In the genomic region with DNA sequence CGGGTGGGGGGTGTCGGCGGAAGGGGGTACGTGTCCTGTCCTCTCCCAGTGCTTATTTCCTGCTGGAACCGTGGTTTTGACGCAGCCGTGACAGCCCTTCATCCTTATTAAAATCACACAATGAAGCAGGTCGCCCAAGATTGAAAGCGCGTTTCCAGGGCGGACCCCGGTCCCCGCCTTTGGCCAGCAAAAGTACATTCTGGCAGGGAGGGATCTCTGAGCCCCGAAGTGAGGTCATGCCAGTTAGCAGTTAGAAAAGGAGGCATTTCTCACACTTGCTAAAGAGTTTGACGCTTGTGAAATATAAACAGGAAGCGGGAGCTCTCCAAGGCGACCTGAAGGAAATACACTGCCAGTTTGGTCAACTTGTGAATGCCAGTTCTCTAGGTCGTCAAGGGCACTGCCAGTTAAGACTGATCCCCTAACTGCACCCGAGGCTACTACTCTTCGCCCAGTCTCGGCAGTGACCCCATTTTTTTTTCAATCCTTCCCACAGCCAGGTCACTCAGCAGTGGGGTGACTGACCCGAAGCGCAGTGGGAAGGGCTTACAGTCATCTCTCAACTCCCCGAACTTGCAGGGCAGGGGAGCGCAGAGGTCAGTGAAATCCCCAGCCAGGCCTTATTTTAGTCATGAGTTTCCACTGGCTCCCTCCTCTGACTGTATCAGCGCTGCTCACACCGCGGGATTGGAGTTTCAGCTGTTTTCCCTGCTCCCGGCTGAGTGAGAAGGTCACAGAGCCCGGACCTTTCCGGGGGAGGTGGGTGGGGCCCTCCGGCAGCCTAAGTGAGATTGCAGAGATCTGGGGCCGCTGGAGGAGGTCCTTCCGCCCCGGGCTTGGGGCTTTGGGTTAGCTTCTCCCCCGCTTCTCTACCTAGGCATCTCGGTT, we compare ENCODE assay signal across 8 cellular contexts. TPM values are rescaled to one million over a fixed set of nuclear protein-coding genes. Genes with fewer than 3 reads are reported as not detected.
DNase-seq lines count a peak whose midpoint lies in the region; ATAC-seq and FAIRE-seq lines count a peak whose summit lies in the region.

No MANE protein-coding gene starts in this region.

- H3K4me1 Mint-ChIP-seq in activated T-cell treated with anti-CD3 and anti-CD28 coated beads, Interleukin-2, amount 50 U/mL, for 24 hours (ENCODE audit: low read depth): peaks cover 50% of the 10 kb centered on the region

- DNase-seq in NOMO-1 treated with DMSO at 0.1 percent for 48 hours (lab: John Stamatoyannopoulos, UW; ENCODE audit: unreplicated experiment) (peak; percentile 93), HTR-8/SVneo (ENCODE audit: insufficient read length, low spot score) (no peak)
- peak; percentile 80 for DNase-seq in activated T-cell treated with anti-CD3 and anti-CD28 coated beads, Interleukin-2, amount 50 U/mL, for 24 hours
- peak; percentile 90 for DNase-seq in stimulated activated naive CD8-positive, alpha-beta T cell treated with anti-CD3 and anti-CD28 coated beads, Interleukin-15, Interleukin-2, amounts not matched to agents 100 U/mL and 50 U/mL, for 24 hours

- peak overlapping the region; percentile 99 for H3K27ac ChIP-seq in muscle layer of duodenum (ENCODE audit: low read length)

- H3K27me3 Mint-ChIP-seq in activated T-cell treated with anti-CD3 and anti-CD28 coated beads, Interleukin-2, amount 50 U/mL, for 24 hours: no peaks in the 10 kb centered on the region

- H3K27ac Mint-ChIP-seq in activated T-cell treated with anti-CD3 and anti-CD28 coated beads, Interleukin-2, amount 50 U/mL, for 24 hours: peak overlapping the region; percentile 99

- no peak for FAIRE-seq in HTR-8/SVneo (lab: Jason Lieb, UNC)

- peaks cover 29% of the 10 kb centered on the region for H3K36me3 Mint-ChIP-seq in activated T-cell treated with anti-CD3 and anti-CD28 coated beads, Interleukin-2, amount 50 U/mL, for 24 hours (ENCODE audit: low read depth)

- peak overlapping the region; percentile 100 for H3K4me3 Mint-ChIP-seq in activated T-cell treated with anti-CD3 and anti-CD28 coated beads, Interleukin-2, amount 50 U/mL, for 24 hours

- H3K4me1 ChIP-seq in muscle layer of duodenum (ENCODE audit: control insufficient read depth in 1 of 2, insufficient read depth in 2 of 2, low read length in 2 of 2): peaks cover 0 to 4% of the 10 kb centered on the region in 2 donors

- no peaks in the 10 kb centered on the region for H3K27me3 ChIP-seq in muscle layer of duodenum (ENCODE audit: low read depth, low read length)

- ATAC-seq in GM18511 (IDR thresholded peaks at IDR 0.05; ENCODE audit: unreplicated experiment): peak; percentile 47
- ATAC-seq in HG02798 (IDR thresholded peaks at IDR 0.05; ENCODE audit: poor library complexity, unreplicated experiment): peak; percentile 34
- peak; percentile 14 for ATAC-seq in esophagus mucosa
- peak; percentile 33 for ATAC-seq in stimulated activated naive CD8-positive, alpha-beta T cell treated with anti-CD3 and anti-CD28 coated beads, Interleukin-15, Interleukin-2, amounts not matched to agents 100 U/mL and 50 U/mL, for 24 hours

- peaks cover 0 to 5% of the 10 kb centered on the region in 2 donors for H3K36me3 ChIP-seq in muscle layer of duodenum (ENCODE audit: control insufficient read depth in 1 of 2, insufficient read depth in 2 of 2, low read length in 2 of 2)

- peak overlapping the region; percentile 64 to 87 for H3K4me3 ChIP-seq in muscle layer of duodenum (ENCODE audit: low read depth in 1 of 2, low read length in 2 of 2)

- no peaks in the 10 kb centered on the region for H3K9me3 Mint-ChIP-seq in activated T-cell treated with anti-CD3 and anti-CD28 coated beads, Interleukin-2, amount 50 U/mL, for 24 hours

- no peaks in the 10 kb centered on the region for H3K9me3 ChIP-seq in muscle layer of duodenum (ENCODE audit: control insufficient read depth in 1 of 2, low read length in 2 of 2)

RNA-seq across cellular contexts. Expression of a gene that starts 2.0 kb away (rescaled TPM):
- 266 TPM for total RNA-seq in esophagus mucosa
